In the genomic region with DNA sequence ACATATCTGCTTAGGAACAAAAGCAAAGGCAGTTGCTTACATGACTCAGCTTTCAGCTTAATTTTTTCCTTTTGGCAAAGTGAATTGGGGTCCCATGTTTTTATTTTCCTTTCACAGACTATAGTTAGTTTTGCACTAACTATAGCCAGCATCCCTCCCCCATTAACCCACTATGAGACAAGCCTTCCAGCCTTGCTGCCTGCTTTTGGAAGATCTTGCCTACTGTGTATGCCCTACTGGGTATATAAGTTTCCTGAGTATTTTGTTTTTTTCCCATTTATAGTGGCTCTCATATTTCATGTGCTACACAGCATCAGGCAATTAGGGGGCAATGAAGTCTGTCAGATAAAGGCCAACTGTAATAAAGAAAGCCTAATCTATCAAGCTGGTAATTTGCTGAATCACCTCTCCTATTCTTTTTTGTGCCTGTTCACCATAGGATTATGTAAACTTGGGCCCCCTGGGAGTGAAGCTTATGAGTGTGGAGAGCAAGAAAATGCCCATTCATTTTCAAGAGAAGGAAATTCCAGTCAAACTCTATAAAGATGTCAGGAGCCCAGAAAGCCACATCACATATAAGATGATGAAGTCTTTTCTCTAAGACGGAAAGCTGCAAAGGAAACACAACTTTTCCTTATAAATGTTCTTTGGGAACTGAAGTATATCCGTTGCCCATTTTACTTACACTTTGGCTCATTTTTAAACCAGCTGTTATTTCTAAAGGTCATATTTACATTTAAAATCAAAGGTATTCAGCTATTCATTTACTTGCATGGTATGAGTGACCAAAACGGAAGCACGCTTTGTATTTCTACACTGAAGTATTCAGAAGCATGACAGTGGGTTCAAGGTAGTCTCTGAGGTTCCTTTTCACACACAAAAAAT, we compare ENCODE assay signal across 24 cellular contexts.
DNase-seq lines count a peak whose midpoint lies in the region; ATAC-seq and TF ChIP-seq lines count a peak whose summit lies in the region.
"Had no signal": no experiment of that assay in that cellular context is flagged by ENCODE, and none has a peak within 500 bp of the region (broad histone marks: within the 10 kb centered on the region; RNA-seq: fewer than 3 reads in every experiment).

No MANE protein-coding gene starts in this region.

- peak overlapping the region; percentile 10 for H3K4me2 ChIP-seq in neural progenitor cell

- H3K4me1 ChIP-seq in adipocyte (ENCODE audit: control insufficient read depth, insufficient read depth, low read length) (peaks cover 7% of the 10 kb centered on the region), neural progenitor cell (peaks cover 5% of the 10 kb centered on the region)
- H3K4me1 ChIP-seq: BE2C, parathyroid adenoma, vagina had no signal

- H3K27ac ChIP-seq in neural progenitor cell, result no peak overlapping the region
- H3K27ac ChIP-seq: epithelial cell of prostate, parathyroid adenoma, SJCRH30, vagina, WERI-Rb-1 had no signal

- peaks cover 11% of the 10 kb centered on the region for H3K27me3 Mint-ChIP-seq in neural progenitor cell (ENCODE audit: insufficient read depth, low read depth)

- H3K4me3 ChIP-seq in adipocyte (ENCODE audit: low read length), result no peak overlapping the region
- H3K4me3 ChIP-seq in neural progenitor cell, result no peak overlapping the region
- H3K4me3 ChIP-seq: SJCRH30, vagina had no signal

- H3K4me1 Mint-ChIP-seq in neural progenitor cell, result peaks cover 10% of the 10 kb centered on the region
- H3K4me1 Mint-ChIP-seq: natural killer cell had no signal

- no peaks in the 10 kb centered on the region for H3K79me2 ChIP-seq in neural progenitor cell (ENCODE audit: low read depth)
- H3K79me2 ChIP-seq: parathyroid adenoma had no signal

- H3K9me3 Mint-ChIP-seq in neural progenitor cell, result no peaks in the 10 kb centered on the region
- H3K9me3 Mint-ChIP-seq: natural killer cell had no signal

- no peaks in the 10 kb centered on the region for H4K20me1 ChIP-seq in neural progenitor cell (ENCODE audit: low read depth)

- H3K27me3 ChIP-seq in adipocyte (replicated peaks; ENCODE audit: control insufficient read depth, insufficient read depth, low read length) (peaks cover 2% of the 10 kb centered on the region), neural progenitor cell (no peaks in the 10 kb centered on the region)
- H3K27me3 ChIP-seq: BE2C, SJCRH30, vagina had no signal

- H3K9me3 ChIP-seq in adipocyte (ENCODE audit: control insufficient read depth, low read length) (peaks cover 4% of the 10 kb centered on the region), neural progenitor cell (ENCODE audit: low read depth) (peaks cover 5% of the 10 kb centered on the region)
- H3K9me3 ChIP-seq: BE2C, vagina had no signal

- H3K9ac ChIP-seq in adipocyte (ENCODE audit: low read length) (no peak overlapping the region), neural progenitor cell (no peak overlapping the region)
- H3K9ac ChIP-seq: parathyroid adenoma had no signal

- H3K36me3 Mint-ChIP-seq in neural progenitor cell, result no peaks in the 10 kb centered on the region
- H3K36me3 Mint-ChIP-seq: natural killer cell had no signal

- ATAC-seq in HG03175 (IDR thresholded peaks at IDR 0.05; ENCODE audit: unreplicated experiment), result no peak
- no peak for ATAC-seq in GM21360 (IDR thresholded peaks at IDR 0.05; ENCODE audit: unreplicated experiment)
- ATAC-seq: left lobe of liver, natural killer cell, Panc1, sciatic nerve had no signal

- DNase-seq in NCI-H1417 (lab: John Stamatoyannopoulos, UW), result peak in 2 of 3 experiments; percentile 51 to 74
- DNase-seq in NCI-H1417 treated with DMSO at 0.1 percent for 48 hours (lab: John Stamatoyannopoulos, UW), result no peak
- peak; percentile 28 for DNase-seq in NCI-H2081 treated with DMSO at 0.1 percent for 48 hours (lab: John Stamatoyannopoulos, UW)
- peak; percentile 42 for DNase-seq in adipocyte (ENCODE audit: low read depth)
- DNase-seq in neural progenitor cell (ENCODE audit: low spot score), result peak; percentile 7
- no peak for DNase-seq in head of caudate nucleus
- DNase-seq: 8988T, amygdala, BE2C, caudate nucleus, COR-L47, MV-4-11, natural killer cell, T-helper 2 cell, WERI-Rb-1 had no signal

- no peak overlapping the region for H3K27ac Mint-ChIP-seq in neural progenitor cell
- H3K27ac Mint-ChIP-seq: natural killer cell had no signal

- H2AFZ ChIP-seq in neural progenitor cell (replicated peaks), result no peak overlapping the region
- H2AFZ ChIP-seq: parathyroid adenoma had no signal

- no peak for TF ChIP-seq CTCF in neural progenitor cell (IDR thresholded peaks at IDR 0.05)

- intact Hi-C loops in head of caudate nucleus (cut with DNase I), result no loop called here

- H3K36me3 ChIP-seq in adipocyte (ENCODE audit: control insufficient read depth, insufficient read depth, low read length, severe bottlenecking), result no peaks in the 10 kb centered on the region
- no peaks in the 10 kb centered on the region for H3K36me3 ChIP-seq in neural progenitor cell
- H3K36me3 ChIP-seq: BE2C, SJCRH30, vagina, WERI-Rb-1 had no signal

- no peak overlapping the region for H3K4me3 Mint-ChIP-seq in neural progenitor cell
- H3K4me3 Mint-ChIP-seq: natural killer cell had no signal

- H3F3A ChIP-seq in neural progenitor cell (ENCODE audit: low read depth), result no peaks in the 10 kb centered on the region

Comparison
In these comparisons a context has a peak if more than half of its experiments do, and no peak if none do; other contexts are left out.
1. DNase-seq: peak in NCI-H1417 (2 of 3), NCI-H2081 treated with DMSO at 0.1 percent for 48 hours (single experiment), adipocyte (single experiment) and neural progenitor cell (single experiment); none in NCI-H1417 treated with DMSO at 0.1 percent for 48 hours (single experiment) and head of caudate nucleus (0 of 42).